Comparison of ENCODE assay signal across 12 cellular contexts in the genomic region with DNA sequence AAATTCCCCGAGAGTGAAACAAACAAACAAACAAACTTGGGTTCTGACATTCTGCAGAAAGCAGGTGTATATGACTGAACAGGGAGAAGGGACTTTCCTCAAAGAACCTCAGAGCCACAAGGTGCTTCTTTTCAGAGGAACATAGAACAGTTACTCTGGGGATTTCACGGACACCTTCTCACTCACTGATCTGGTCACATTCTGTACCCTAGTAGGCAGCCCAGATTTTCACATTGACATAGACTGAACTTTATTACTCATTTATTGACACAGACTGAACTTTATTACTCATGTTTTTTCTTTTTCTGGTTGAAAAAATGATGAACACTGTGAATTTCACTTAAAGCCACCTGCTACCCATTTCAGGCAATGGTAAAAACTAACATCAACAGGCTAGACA.
A peak's percentile ranks its signal among the peaks of the same experiment; 100 is the strongest.
DNase-seq lines count a peak whose midpoint lies in the region; ATAC-seq lines count a peak whose summit lies in the region.
"Had no signal": no experiment of that assay in that cellular context is flagged by ENCODE, and none has a peak within 500 bp of the region (broad histone marks: within the 10 kb centered on the region; RNA-seq: fewer than 3 reads in every experiment).

No MANE protein-coding gene starts in this region.

- intact Hi-C loops in activated CD4-positive, alpha-beta T cell treated with anti-CD3 and anti-CD28 coated beads, Interleukin-2, amount 10 ng/mL, durations not matched to agents 24 days and 14 days (cut with micrococcal nuclease) = no loop called here

- peak overlapping the region; percentile 71 for H3K27ac Mint-ChIP-seq in activated CD4-positive, alpha-beta T cell treated with anti-CD3 and anti-CD28 coated beads, Interleukin-2, amount 10 ng/mL, durations not matched to agents 24 days and 14 days
- H3K27ac Mint-ChIP-seq in stimulated activated memory B cell treated with anti-CD40 and anti-IgM and Interleukin-4, amounts not matched to agents 10 μg/mL and 1 μg/mL and 100 μg/mL, for 72 hours = no peak overlapping the region

- H3K4me1 Mint-ChIP-seq in activated CD4-positive, alpha-beta T cell treated with anti-CD3 and anti-CD28 coated beads, Interleukin-2, amount 10 ng/mL, durations not matched to agents 24 days and 14 days = peaks cover 4% of the 10 kb centered on the region
- no peaks in the 10 kb centered on the region for H3K4me1 Mint-ChIP-seq in stimulated activated memory B cell treated with anti-CD40 and anti-IgM and Interleukin-4, amounts not matched to agents 10 μg/mL and 1 μg/mL and 100 μg/mL, for 72 hours

- ATAC-seq in GM21529 (IDR thresholded peaks at IDR 0.05; ENCODE audit: unreplicated experiment) (peak; percentile 95), HG03097 (IDR thresholded peaks at IDR 0.05; ENCODE audit: low FRiP score, unreplicated experiment) (peak; percentile 99)
- peak; percentile 55 for ATAC-seq in stimulated activated memory B cell treated with anti-CD40 and anti-IgM and Interleukin-4, amounts not matched to agents 10 μg/mL and 1 μg/mL and 100 μg/mL, for 72 hours

- no peaks in the 10 kb centered on the region for H3K27me3 Mint-ChIP-seq in activated CD4-positive, alpha-beta T cell treated with anti-CD3 and anti-CD28 coated beads, Interleukin-2, amount 10 ng/mL, durations not matched to agents 24 days and 14 days
- no peaks in the 10 kb centered on the region for H3K27me3 Mint-ChIP-seq in stimulated activated memory B cell treated with anti-CD40 and anti-IgM and Interleukin-4, amounts not matched to agents 10 μg/mL and 1 μg/mL and 100 μg/mL, for 72 hours

- no peaks in the 10 kb centered on the region for H3K36me3 Mint-ChIP-seq in activated CD4-positive, alpha-beta T cell treated with anti-CD3 and anti-CD28 coated beads, Interleukin-2, amount 10 ng/mL, durations not matched to agents 24 days and 14 days (ENCODE audit: low read depth)
- H3K36me3 Mint-ChIP-seq in stimulated activated memory B cell treated with anti-CD40 and anti-IgM and Interleukin-4, amounts not matched to agents 10 μg/mL and 1 μg/mL and 100 μg/mL, for 72 hours = no peaks in the 10 kb centered on the region

- H3K9me3 Mint-ChIP-seq in activated CD4-positive, alpha-beta T cell treated with anti-CD3 and anti-CD28 coated beads, Interleukin-2, amount 10 ng/mL, durations not matched to agents 24 days and 14 days = no peaks in the 10 kb centered on the region
- peaks cover 14% of the 10 kb centered on the region for H3K9me3 Mint-ChIP-seq in stimulated activated memory B cell treated with anti-CD40 and anti-IgM and Interleukin-4, amounts not matched to agents 10 μg/mL and 1 μg/mL and 100 μg/mL, for 72 hours

- no peak overlapping the region for H3K4me3 Mint-ChIP-seq in activated CD4-positive, alpha-beta T cell treated with anti-CD3 and anti-CD28 coated beads, Interleukin-2, amount 10 ng/mL, durations not matched to agents 24 days and 14 days
- H3K4me3 Mint-ChIP-seq in stimulated activated memory B cell treated with anti-CD40 and anti-IgM and Interleukin-4, amounts not matched to agents 10 μg/mL and 1 μg/mL and 100 μg/mL, for 72 hours = no peak overlapping the region

- DNase-seq in activated CD4-positive, alpha-beta T cell treated with anti-CD3 and anti-CD28 coated beads, Interleukin-2, amount 10 ng/mL, durations not matched to agents 24 days and 14 days = peak; percentile 69
- no peak for DNase-seq in activated CD4-positive, alpha-beta T cell treated with anti-CD3 and anti-CD28 coated beads for 4 hours
- DNase-seq in glomerular visceral epithelial cell (ENCODE audit: extremely low spot score) = no peak
- DNase-seq in retina = no peak
- no peak for DNase-seq in activated CD4-positive, alpha-beta T cell treated with anti-CD3 and anti-CD28 coated beads, Interleukin-2, amount 50 U/mL, for 1 hour
- DNase-seq: activated CD4-positive, alpha-beta T cell treated with anti-CD3 and anti-CD28 coated beads, Interleukin-2, amount 50 U/mL, for 4 hours; DMS153; H7; NCI-H524 treated with DMSO at 0.1 percent for 48 hours had no signal
